ENCODE assay signal across 13 cellular contexts in genomic region chr21:44962481-44962966, GRCh38. TPM values are rescaled to one million over a fixed set of nuclear protein-coding genes. Genes with fewer than 3 reads are reported as not detected.
DNase-seq lines count a peak whose midpoint lies in the region; ATAC-seq and TF ChIP-seq lines count a peak whose summit lies in the region.
"Had no signal": no experiment of that assay in that cellular context is flagged by ENCODE, and none has a peak within 500 bp of the region (broad histone marks: within the 10 kb centered on the region; RNA-seq: fewer than 3 reads in every experiment).

No MANE protein-coding gene starts in this region.

- H3K4me1 ChIP-seq in GM23338 (ENCODE audit: insufficient read depth) (no peaks in the 10 kb centered on the region), mammary epithelial cell (ENCODE audit: insufficient read depth, low read length) (peaks cover 64% of the 10 kb centered on the region), right cardiac atrium (ENCODE audit: control insufficient read depth, insufficient read depth, low read length) (peaks cover 18% of the 10 kb centered on the region), smooth muscle cell (ENCODE audit: low read depth) (peaks cover 40% of the 10 kb centered on the region)

- no peaks in the 10 kb centered on the region for H3F3A ChIP-seq in GM23338 (replicated peaks; ENCODE audit: low read depth)
- H3F3A ChIP-seq in smooth muscle cell (ENCODE audit: low read depth), result peaks cover 14% of the 10 kb centered on the region

- no peaks in the 10 kb centered on the region for H3K27me3 ChIP-seq in GM23338 (ENCODE audit: insufficient read depth)
- no peaks in the 10 kb centered on the region for H3K27me3 ChIP-seq in mammary epithelial cell (ENCODE audit: insufficient read depth, low read length)
- no peaks in the 10 kb centered on the region for H3K27me3 ChIP-seq in right cardiac atrium (ENCODE audit: control insufficient read depth, insufficient read depth)
- H3K27me3 ChIP-seq in smooth muscle cell (ENCODE audit: low read depth), result no peaks in the 10 kb centered on the region

- peaks cover 38% of the 10 kb centered on the region for H3K36me3 Mint-ChIP-seq in GM23338 (ENCODE audit: low read depth)

- H3K9me3 ChIP-seq in mammary epithelial cell (replicated peaks; ENCODE audit: insufficient read depth, low read length), result peaks cover 7% of the 10 kb centered on the region
- H3K9me3 ChIP-seq in right cardiac atrium (ENCODE audit: control insufficient read depth, low read length), result no peaks in the 10 kb centered on the region
- H3K9me3 ChIP-seq in smooth muscle cell (replicated peaks; ENCODE audit: low read depth), result no peaks in the 10 kb centered on the region

- BruUV-seq in mammary epithelial cell (replicated peaks; lab: Mats Ljungman, UMichigan), result no TSS peak

- peaks cover 1% of the 10 kb centered on the region for H3K27me3 Mint-ChIP-seq in GM23338 (ENCODE audit: insufficient read depth, low read depth, poor library complexity)
- H3K27me3 Mint-ChIP-seq: stimulated activated naive CD8-positive, alpha-beta T cell treated with anti-CD3 and anti-CD28 coated beads, Interleukin-15, amount 100 ng/mL, for 72 hours had no signal

- H3K4me3 ChIP-seq in GM23338, result no peak overlapping the region
- H3K4me3 ChIP-seq in mammary epithelial cell (replicated peaks in 1 of 3; ENCODE audit: insufficient read depth in 1 of 3, low read depth in 2 of 3, low read length in 3 of 3), result no peak overlapping the region
- H3K4me3 ChIP-seq in right cardiac atrium (ENCODE audit: low read length), result no peak overlapping the region
- no peak overlapping the region for H3K4me3 ChIP-seq in smooth muscle cell

- no peak overlapping the region for H3K27ac ChIP-seq in GM23338 (ENCODE audit: low read depth)
- peak overlapping the region; percentile 75 for H3K27ac ChIP-seq in mammary epithelial cell (ENCODE audit: insufficient read depth, low read depth, low read length)
- peak overlapping the region; percentile 22 for H3K27ac ChIP-seq in right cardiac atrium (ENCODE audit: low read length)
- peak overlapping the region; percentile 90 for H3K27ac ChIP-seq in smooth muscle cell (ENCODE audit: low read depth)
- H3K27ac ChIP-seq: KMS-11, VCaP had no signal

- H3K9ac ChIP-seq in mammary epithelial cell (ENCODE audit: insufficient read depth, low read length), result peak overlapping the region; percentile 34
- peak overlapping the region; percentile 52 for H3K9ac ChIP-seq in smooth muscle cell (ENCODE audit: low read depth)
- H3K9ac ChIP-seq: KMS-11 had no signal

- peak overlapping the region; percentile 14; the same call in 1 of the 2 replicates for H3K27ac Mint-ChIP-seq in GM23338
- H3K27ac Mint-ChIP-seq: stimulated activated naive CD8-positive, alpha-beta T cell treated with anti-CD3 and anti-CD28 coated beads, Interleukin-15, amount 100 ng/mL, for 72 hours had no signal

- H2AFZ ChIP-seq in GM23338, result no peak overlapping the region
- H2AFZ ChIP-seq in mammary epithelial cell (ENCODE audit: low read depth, low read length), result peak overlapping the region; percentile 43
- H2AFZ ChIP-seq in smooth muscle cell (ENCODE audit: low read depth), result no peak overlapping the region

- ATAC-seq in GM23338 (no peak), right cardiac atrium (peak in 1 of 2 donors; percentile 9), GM18519 (IDR thresholded peaks at IDR 0.05; ENCODE audit: low FRiP score, unreplicated experiment) (no peak), HG03135 (IDR thresholded peaks at IDR 0.05; ENCODE audit: unreplicated experiment) (no peak)
- ATAC-seq: stimulated activated naive CD8-positive, alpha-beta T cell treated with anti-CD3 and anti-CD28 coated beads, Interleukin-15, amount 100 ng/mL, for 72 hours had no signal

- no peaks in the 10 kb centered on the region for H3K9me3 Mint-ChIP-seq in GM23338
- H3K9me3 Mint-ChIP-seq: stimulated activated naive CD8-positive, alpha-beta T cell treated with anti-CD3 and anti-CD28 coated beads, Interleukin-15, amount 100 ng/mL, for 72 hours had no signal

- intact Hi-C loops in mammary epithelial cell (cut with micrococcal nuclease) (loop anchor here (5.0 kb wide), 1 partner anchor 115 kb away; no protein-coding TSS in a partner anchor), right cardiac atrium (cut with DNase I) (loop anchor here in 1 of 4 donors (10.0 kb wide), 2 partner anchors 52 to 112 kb away; partner anchors contain the start of gene ADARB1)

- dilution Hi-C loops in mammary epithelial cell (cut with HindIII; ENCODE audit: low sequenced_read_pairs), result no loop called here

- no peak overlapping the region for H3K4me3 Mint-ChIP-seq in GM23338
- H3K4me3 Mint-ChIP-seq: stimulated activated naive CD8-positive, alpha-beta T cell treated with anti-CD3 and anti-CD28 coated beads, Interleukin-15, amount 100 ng/mL, for 72 hours had no signal

- TF ChIP-seq CTCF in GM23338 (conservative IDR thresholded peaks at IDR 0.05; ENCODE audit: low read depth in 2 of 2) (no peak), mammary epithelial cell (conservative IDR thresholded peaks at IDR 0.05 in 1 of 2, IDR thresholded peaks at IDR 0.05 in 1 of 2; ENCODE audit: extremely low read depth in 1 of 2, insufficient read depth in 1 of 2, low read depth in 1 of 2, low read length in 2 of 2) (no peak), smooth muscle cell (IDR thresholded peaks at IDR 0.05; ENCODE audit: borderline replicate concordance, insufficient read depth, poor library complexity, severe bottlenecking) (no peak)

- in situ Hi-C loops in mammary epithelial cell (cut with MboI; ENCODE audit: low sequenced_read_pairs in 2 of 2), result no loop called here

- H4K20me1 ChIP-seq in GM23338 (replicated peaks; ENCODE audit: insufficient read depth) (peaks cover 29% of the 10 kb centered on the region), mammary epithelial cell (ENCODE audit: insufficient read depth, low read length) (no peaks in the 10 kb centered on the region), smooth muscle cell (ENCODE audit: low read depth) (peaks cover 18% of the 10 kb centered on the region)

- no peak for DNase-seq in GM23338 (ENCODE audit: low spot score)
- peak; percentile 94 for DNase-seq in mammary epithelial cell
- DNase-seq in right cardiac atrium, result peak; percentile 19 to 62 (median 42)
- DNase-seq in smooth muscle cell (lab: John Stamatoyannopoulos, UW; ENCODE audit: unreplicated experiment), result no peak
- no peak for DNase-seq in NCI-H82 (lab: John Stamatoyannopoulos, UW)
- DNase-seq in DMS79 treated with DMSO at 0.1 percent for 48 hours (lab: John Stamatoyannopoulos, UW), result no peak
- DNase-seq: activated gamma-delta T cell treated with Interleukin-2 at 50 U/mL for 16 hours; NK-92 treated with Interleukin-12 subunit alpha and Interleukin-12 subunit beta, amount 100 ng/mL, for 24 hours; stimulated activated naive CD8-positive, alpha-beta T cell treated with anti-CD3 and anti-CD28 coated beads, Interleukin-15, amount 100 ng/mL, for 72 hours had no signal

- no peak overlapping the region for H3K4me2 ChIP-seq in GM23338
- peak overlapping the region; percentile 55 for H3K4me2 ChIP-seq in mammary epithelial cell (ENCODE audit: insufficient read depth, low read depth, low read length)
- H3K4me2 ChIP-seq in smooth muscle cell, result peak overlapping the region; percentile 76
- H3K4me2 ChIP-seq: KMS-11 had no signal

- CTCF ChIA-PET in mammary epithelial cell (lab: Charles Lee; ENCODE audit: low non-redundant PET), result interaction anchor here (0.6 kb wide), 1 partner anchor 163 kb away, joined by 4 read pairs; no protein-coding TSS in a partner anchor

- H3K9me2 ChIP-seq in GM23338 (ENCODE audit: insufficient read depth), result no peaks in the 10 kb centered on the region

- peaks cover 13% of the 10 kb centered on the region for H3K36me3 ChIP-seq in GM23338 (ENCODE audit: insufficient read depth)
- peaks cover 6% of the 10 kb centered on the region for H3K36me3 ChIP-seq in mammary epithelial cell (ENCODE audit: insufficient read depth, low read length)
- H3K36me3 ChIP-seq in smooth muscle cell (ENCODE audit: low read depth), result no peaks in the 10 kb centered on the region

- 8% methylated on average over 8 of the region's 8 CpGs for WGBS in mammary epithelial cell (ENCODE audit: low coverage, missing lambda C conversion rate)
- 48% methylated on average over 8 of the region's 8 CpGs for WGBS in right cardiac atrium
- WGBS in smooth muscle cell (ENCODE audit: low lambda C conversion rate), result 14% methylated on average over 8 of the region's 8 CpGs

- H3K4me1 Mint-ChIP-seq in GM23338, result peaks cover 7% of the 10 kb centered on the region; the same call in 1 of the 3 replicates

- H3K79me2 ChIP-seq in GM23338 (replicated peaks; ENCODE audit: insufficient read depth) (peaks cover 63% of the 10 kb centered on the region), mammary epithelial cell (ENCODE audit: insufficient read depth, low read length) (peaks cover 64% of the 10 kb centered on the region), smooth muscle cell (ENCODE audit: low read depth) (peaks cover 20% of the 10 kb centered on the region)

TF ChIP-seq in GM23338, 12 proteins besides CTCF, POLR2A, EP300 and RAD21 (continues in another document):
- no peak for TF ChIP-seq ZNF114 (CRISPR knock-in tag; IDR thresholded peaks at IDR 0.05)

RNA-seq across cellular contexts. Expression of gene SLX9, which starts 22.7 kb away (rescaled TPM):
- 36.3 and 41.5 TPM in 2 replicates for total RNA-seq in GM23338 (2014; rRNA removed; shearing (Covaris generic))
- polyA plus RNA-seq in GM23338 (2016; fragmentation: Nextera tagmentation; extraction: Ambion mirVana) (46.9 and 48.0 TPM in 2 replicates), mammary epithelial cell (31.0 TPM), right cardiac atrium (25.1 TPM), smooth muscle cell (26.6 and 32.7 TPM in 2 replicates)
- total RNA-seq in mammary epithelial cell (10 to 100 TPM; 17.3 to 53.2 TPM), right cardiac atrium (10 to 100 TPM; 19.2 to 26.5 (median 24.1) TPM), smooth muscle cell (13.9 and 15.9 TPM in 2 replicates)
- polyA minus RNA-seq in mammary epithelial cell, result 8.7 TPM

RNA-seq across cellular contexts. Expression of gene ITGB2, which starts 41.8 kb away (rescaled TPM):
- 0.63 TPM in 1 of 2 replicates, not detected in the other for total RNA-seq in GM23338 (2014; rRNA removed; shearing (Covaris generic))
- polyA plus RNA-seq in GM23338 (2016; fragmentation: Nextera tagmentation; extraction: Ambion mirVana) (0.40 and 0.44 TPM in 2 replicates), mammary epithelial cell (1.8 TPM), right cardiac atrium (11.9 TPM), smooth muscle cell (0.86 and 1.0 TPM in 2 replicates)
- total RNA-seq in mammary epithelial cell (1 to 10 TPM in 1 of 2 donors, not detected in 1; 2.7 TPM), right cardiac atrium (10 to 100 TPM; 19.1 to 46.5 (median 33.7) TPM), smooth muscle cell (0.18 TPM in 1 of 2 replicates, not detected in the other)
- not detected for polyA minus RNA-seq in mammary epithelial cell

Comparison
In these comparisons a context has a peak if more than half of its experiments do, and no peak if none do; other contexts are left out.
1. DNase-seq: peak in mammary epithelial cell (single experiment) and right cardiac atrium (3 of 3); none in GM23338 (single experiment), smooth muscle cell (single experiment), NCI-H82 (single experiment) and DMS79 treated with DMSO at 0.1 percent for 48 hours (single experiment).
2. RNA of gene ITGB2, which starts 41.8 kb away (total RNA-seq): 19.1 to 46.5 TPM in right cardiac atrium; 2.7 TPM in mammary epithelial cell, 0.63 TPM in GM23338 and 0.18 TPM in smooth muscle cell; every median in the first group is over 4 times any median in the second.